Comparison of ENCODE assay signal across 15 cellular contexts in the genomic region with DNA sequence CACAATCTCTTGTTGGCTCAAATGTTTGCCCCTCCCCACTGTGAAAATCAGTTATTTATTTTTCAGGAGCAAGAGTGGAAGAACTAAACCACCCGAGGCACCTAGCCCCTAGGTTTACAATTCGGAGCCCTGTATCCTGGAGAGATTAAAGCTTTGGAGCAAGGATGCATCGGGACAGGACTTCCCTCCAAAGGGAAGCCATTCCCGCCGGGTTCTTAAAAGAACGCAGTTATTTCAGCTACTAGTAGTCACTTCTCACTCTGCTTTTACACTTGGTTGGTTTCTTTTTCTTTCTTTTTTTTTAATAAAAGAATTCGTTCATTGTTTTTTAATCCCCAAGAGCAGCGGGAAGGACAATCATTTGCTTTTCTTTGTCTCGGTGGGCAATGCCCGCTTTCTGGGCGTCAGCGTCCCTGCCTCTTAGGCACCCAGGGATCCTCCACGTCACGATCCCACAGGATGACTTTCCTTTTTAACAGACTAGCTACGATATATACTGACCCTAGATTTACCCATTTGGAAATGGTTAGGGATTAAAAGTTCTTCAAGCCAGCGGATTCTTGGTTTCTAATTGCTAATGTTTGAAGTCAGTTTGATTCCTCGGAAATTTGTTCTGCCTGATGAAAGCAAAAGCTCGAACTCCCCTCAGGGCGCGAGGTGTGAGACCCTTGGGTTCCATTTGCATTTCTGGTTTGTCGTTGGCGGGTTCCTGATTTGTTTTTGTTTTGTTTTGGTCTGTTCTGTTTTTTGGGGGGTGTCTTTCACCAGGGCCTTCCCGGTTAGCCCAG. TPM values are rescaled to one million over a fixed set of nuclear protein-coding genes. Genes with fewer than 3 reads are reported as not detected.
DNase-seq lines count a peak whose midpoint lies in the region; ATAC-seq, FAIRE-seq and TF ChIP-seq lines count a peak whose summit lies in the region.
"Had no signal": no experiment of that assay in that cellular context is flagged by ENCODE, and none has a peak within 500 bp of the region (broad histone marks: within the 10 kb centered on the region; RNA-seq: fewer than 3 reads in every experiment).

No MANE protein-coding gene starts in this region.

- no peak for DNase-seq in activated CD4-positive, alpha-beta T cell treated with anti-CD3 and anti-CD28 coated beads, Interleukin-2, amount 10 ng/mL, durations not matched to agents 7 days and 5 days
- no peak for DNase-seq in activated CD4-positive, alpha-beta T cell treated with anti-CD3 and anti-CD28 coated beads for 36 hours
- DNase-seq in astrocyte (ENCODE audit: low read depth) (no peak), smooth muscle cell (lab: John Stamatoyannopoulos, UW; ENCODE audit: unreplicated experiment) (no peak), NCI-H1694 treated with DMSO at 0.1 percent for 48 hours (lab: John Stamatoyannopoulos, UW) (no peak), NCI-H1436 treated with DMSO at 0.1 percent for 48 hours (lab: John Stamatoyannopoulos, UW) (no peak)
- no peak for DNase-seq in effector CD4-positive, alpha-beta T cell
- DNase-seq: Calu3; caudate nucleus; NCI-H1417; NCI-H526 treated with DMSO at 0.1 percent for 48 hours; stimulated activated CD4-positive, alpha-beta T cell treated with anti-CD3 and anti-CD28 coated beads, Interleukin-4, amount 100 ng/mL, for 1 hour had no signal

- intact Hi-C loops in activated CD4-positive, alpha-beta T cell treated with anti-CD3 and anti-CD28 coated beads for 36 hours (cut with DNase I, micrococcal nuclease): no loop called here

- POLR2A ChIA-PET in activated CD4-positive, alpha-beta T cell treated with anti-CD3 and anti-CD28 coated beads, Interleukin-2, amount 10 ng/mL, durations not matched to agents 7 days and 5 days (lab: Charles Lee): no interaction called here
- POLR2A ChIA-PET in activated CD4-positive, alpha-beta T cell treated with anti-CD3 and anti-CD28 coated beads for 36 hours (lab: Charles Lee): no interaction called here

- H3K36me3 ChIP-seq in astrocyte (ENCODE audit: insufficient read depth, low read length): no peaks in the 10 kb centered on the region
- H3K36me3 ChIP-seq in iPS-18a (ENCODE audit: control insufficient read depth, low read depth, low read length): no peaks in the 10 kb centered on the region
- no peaks in the 10 kb centered on the region for H3K36me3 ChIP-seq in smooth muscle cell (ENCODE audit: low read depth)

- peak overlapping the region; percentile 24 for H3K27ac ChIP-seq in astrocyte (ENCODE audit: low read depth, low read length)
- no peak overlapping the region for H3K27ac ChIP-seq in iPS-18a (ENCODE audit: low read length)
- no peak overlapping the region for H3K27ac ChIP-seq in smooth muscle cell (ENCODE audit: low read depth)
- H3K27ac ChIP-seq: parathyroid adenoma had no signal

- CTCF ChIA-PET in activated CD4-positive, alpha-beta T cell treated with anti-CD3 and anti-CD28 coated beads, Interleukin-2, amount 10 ng/mL, durations not matched to agents 7 days and 5 days (lab: Charles Lee): interaction anchor here (0.7 kb wide), 1 partner anchor 9 kb away, joined by 3 read pairs; no protein-coding TSS in a partner anchor
- CTCF ChIA-PET in activated CD4-positive, alpha-beta T cell treated with anti-CD3 and anti-CD28 coated beads for 36 hours (lab: Charles Lee): interaction anchor here (0.6 to 1.2 kb wide), 3 partner anchors 10 to 316 kb away, joined by 3 to 7 read pairs (median 3); no protein-coding TSS in a partner anchor

- H3K36me3 Mint-ChIP-seq in activated CD4-positive, alpha-beta T cell treated with anti-CD3 and anti-CD28 coated beads, Interleukin-2, amount 10 ng/mL, durations not matched to agents 7 days and 5 days (ENCODE audit: low read depth): peaks cover 8% of the 10 kb centered on the region
- H3K36me3 Mint-ChIP-seq in activated CD4-positive, alpha-beta T cell treated with anti-CD3 and anti-CD28 coated beads for 36 hours (ENCODE audit: low read depth): no peaks in the 10 kb centered on the region
- H3K36me3 Mint-ChIP-seq in astrocyte (ENCODE audit: low read depth, unreplicated experiment): no peaks in the 10 kb centered on the region

- H3K27me3 ChIP-seq in astrocyte (ENCODE audit: insufficient read depth, low read length) (peaks cover 91% of the 10 kb centered on the region), iPS-18a (ENCODE audit: control insufficient read depth, insufficient read depth, low read length) (peaks cover 100% of the 10 kb centered on the region), smooth muscle cell (ENCODE audit: low read depth) (peaks cover 100% of the 10 kb centered on the region)

- peak overlapping the region; percentile 45 for H3K4me3 ChIP-seq in astrocyte (ENCODE audit: insufficient read depth, low read depth, low read length)
- H3K4me3 ChIP-seq in iPS-18a (ENCODE audit: low read length): peak overlapping the region; percentile 48
- H3K4me3 ChIP-seq in smooth muscle cell: peak overlapping the region; percentile 31

- H3K9me3 Mint-ChIP-seq in activated CD4-positive, alpha-beta T cell treated with anti-CD3 and anti-CD28 coated beads, Interleukin-2, amount 10 ng/mL, durations not matched to agents 7 days and 5 days: peaks cover 14% of the 10 kb centered on the region
- H3K9me3 Mint-ChIP-seq in activated CD4-positive, alpha-beta T cell treated with anti-CD3 and anti-CD28 coated beads for 36 hours (ENCODE audit: low read depth): peaks cover 2% of the 10 kb centered on the region
- peaks cover 11% of the 10 kb centered on the region for H3K9me3 Mint-ChIP-seq in astrocyte (ENCODE audit: unreplicated experiment)

- H3K9ac ChIP-seq in astrocyte (ENCODE audit: low read length): peak overlapping the region; percentile 68
- H3K9ac ChIP-seq in iPS-18a (ENCODE audit: low read length): no peak overlapping the region
- no peak overlapping the region for H3K9ac ChIP-seq in smooth muscle cell (ENCODE audit: low read depth)
- H3K9ac ChIP-seq: parathyroid adenoma had no signal

- no peak for TF ChIP-seq CTCF in astrocyte (IDR thresholded peaks at IDR 0.05; ENCODE audit: insufficient read depth, low read depth, low read length)
- no peak for TF ChIP-seq CTCF in smooth muscle cell (IDR thresholded peaks at IDR 0.05; ENCODE audit: borderline replicate concordance, insufficient read depth, poor library complexity, severe bottlenecking)

- H3K4me3 Mint-ChIP-seq in activated CD4-positive, alpha-beta T cell treated with anti-CD3 and anti-CD28 coated beads, Interleukin-2, amount 10 ng/mL, durations not matched to agents 7 days and 5 days: no peak overlapping the region
- H3K4me3 Mint-ChIP-seq in activated CD4-positive, alpha-beta T cell treated with anti-CD3 and anti-CD28 coated beads for 36 hours: no peak overlapping the region
- H3K4me3 Mint-ChIP-seq in astrocyte (ENCODE audit: unreplicated experiment): peak overlapping the region; percentile 71

- whole genome bisulfite sequencing in smooth muscle cell (ENCODE audit: low lambda C conversion rate): 44% methylated on average over 23 of the region's 23 CpGs

- H3K4me2 ChIP-seq in astrocyte (ENCODE audit: low read length) (peak overlapping the region; percentile 83), smooth muscle cell (peak overlapping the region; percentile 44)

- peaks cover 12% of the 10 kb centered on the region for H3K9me3 ChIP-seq in astrocyte (ENCODE audit: insufficient read depth, low read depth, low read length)
- no peaks in the 10 kb centered on the region for H3K9me3 ChIP-seq in iPS-18a (ENCODE audit: control insufficient read depth, low read depth, low read length)
- no peaks in the 10 kb centered on the region for H3K9me3 ChIP-seq in smooth muscle cell (replicated peaks; ENCODE audit: low read depth)

- peak overlapping the region; percentile 42 for H2AFZ ChIP-seq in astrocyte (ENCODE audit: low read depth, low read length)
- no peak overlapping the region for H2AFZ ChIP-seq in smooth muscle cell (ENCODE audit: low read depth)
- H2AFZ ChIP-seq: parathyroid adenoma had no signal

- H3K27me3 Mint-ChIP-seq in activated CD4-positive, alpha-beta T cell treated with anti-CD3 and anti-CD28 coated beads, Interleukin-2, amount 10 ng/mL, durations not matched to agents 7 days and 5 days: peaks cover 66% of the 10 kb centered on the region
- H3K27me3 Mint-ChIP-seq in activated CD4-positive, alpha-beta T cell treated with anti-CD3 and anti-CD28 coated beads for 36 hours: peaks cover 61% of the 10 kb centered on the region
- peaks cover 91% of the 10 kb centered on the region for H3K27me3 Mint-ChIP-seq in astrocyte (ENCODE audit: low read depth, unreplicated experiment)

- peaks cover 8% of the 10 kb centered on the region for H3K4me1 ChIP-seq in astrocyte (ENCODE audit: insufficient read depth, low read length)
- peaks cover 17% of the 10 kb centered on the region for H3K4me1 ChIP-seq in iPS-18a (ENCODE audit: control insufficient read depth, low read depth, low read length)
- H3K4me1 ChIP-seq in smooth muscle cell (ENCODE audit: low read depth): no peaks in the 10 kb centered on the region
- H3K4me1 ChIP-seq: parathyroid adenoma had no signal

- no peaks in the 10 kb centered on the region for H3F3A ChIP-seq in smooth muscle cell (ENCODE audit: low read depth)

- H4K20me1 ChIP-seq in astrocyte (ENCODE audit: insufficient read depth, low read length) (no peaks in the 10 kb centered on the region), smooth muscle cell (ENCODE audit: low read depth) (peaks cover 5% of the 10 kb centered on the region)

- H3K4me1 Mint-ChIP-seq in activated CD4-positive, alpha-beta T cell treated with anti-CD3 and anti-CD28 coated beads, Interleukin-2, amount 10 ng/mL, durations not matched to agents 7 days and 5 days: peaks cover 6% of the 10 kb centered on the region
- H3K4me1 Mint-ChIP-seq in activated CD4-positive, alpha-beta T cell treated with anti-CD3 and anti-CD28 coated beads for 36 hours: peaks cover 12% of the 10 kb centered on the region
- H3K4me1 Mint-ChIP-seq in astrocyte (ENCODE audit: low read depth, unreplicated experiment): peaks cover 1% of the 10 kb centered on the region

- peak overlapping the region; percentile 66 for H3K27ac Mint-ChIP-seq in activated CD4-positive, alpha-beta T cell treated with anti-CD3 and anti-CD28 coated beads, Interleukin-2, amount 10 ng/mL, durations not matched to agents 7 days and 5 days
- H3K27ac Mint-ChIP-seq in activated CD4-positive, alpha-beta T cell treated with anti-CD3 and anti-CD28 coated beads for 36 hours: no peak overlapping the region
- no peak overlapping the region for H3K27ac Mint-ChIP-seq in astrocyte (ENCODE audit: unreplicated experiment)

- peaks cover 25% of the 10 kb centered on the region for H3K79me2 ChIP-seq in astrocyte (ENCODE audit: insufficient read depth, low read length)
- H3K79me2 ChIP-seq in smooth muscle cell (ENCODE audit: low read depth): no peaks in the 10 kb centered on the region
- H3K79me2 ChIP-seq: parathyroid adenoma had no signal

- peak; percentile 50 for FAIRE-seq in astrocyte (lab: Jason Lieb, UNC)
- FAIRE-seq: A204.1 had no signal

- ATAC-seq in activated CD4-positive, alpha-beta T cell treated with anti-CD3 and anti-CD28 coated beads for 36 hours: no peak

RNA-seq across cellular contexts. Expression of a gene that starts 9.0 kb away (rescaled TPM):
- total RNA-seq in activated CD4-positive, alpha-beta T cell treated with anti-CD3 and anti-CD28 coated beads, Interleukin-2, amount 10 ng/mL, durations not matched to agents 7 days and 5 days: not detected
- total RNA-seq in activated CD4-positive, alpha-beta T cell treated with anti-CD3 and anti-CD28 coated beads for 36 hours: not detected
- total RNA-seq in astrocyte (0.07 and 0.10 TPM in 2 replicates), smooth muscle cell (3.5 and 7.4 TPM in 2 replicates)
- polyA plus RNA-seq in smooth muscle cell: 2.1 and 2.7 TPM in 2 replicates
- total RNA-seq: Calu3 had no signal
